ENCODE assay signal across 25 cellular contexts in the genomic region with DNA sequence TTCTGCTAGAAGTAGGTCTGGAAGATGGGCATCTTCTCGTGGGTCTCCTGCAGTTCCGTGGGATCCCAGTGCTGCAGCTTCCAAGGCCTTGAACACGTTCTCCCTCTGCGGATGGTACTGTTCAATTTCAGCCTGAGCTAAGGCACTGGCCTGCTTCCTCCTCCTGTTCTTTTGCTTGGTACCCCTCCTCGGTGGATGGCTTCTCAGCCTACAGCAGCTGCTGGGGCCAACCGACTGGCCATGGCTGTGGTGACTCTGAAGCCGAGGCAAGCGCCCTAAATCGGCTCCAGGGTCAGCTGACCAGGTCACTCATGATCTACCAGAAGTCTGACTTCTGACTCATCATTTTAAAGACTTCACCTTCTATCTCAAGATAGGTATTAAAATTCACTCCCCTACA.
DNase-seq lines count a peak whose midpoint lies in the region; ATAC-seq, FAIRE-seq and TF ChIP-seq lines count a peak whose summit lies in the region.
"Had no signal": no experiment of that assay in that cellular context is flagged by ENCODE, and none has a peak within 500 bp of the region (broad histone marks: within the 10 kb centered on the region; RNA-seq: fewer than 3 reads in every experiment).

No MANE protein-coding gene starts in this region.

- 0 out of 4 replicates have a peak, but pooled peaks cover 0 to 3% of the 10 kb centered on the region in 2 experiments for H3K4me1 Mint-ChIP-seq in H9
- no peaks in the 10 kb centered on the region for H3K4me1 Mint-ChIP-seq in progenitor cell of endocrine pancreas (ENCODE audit: low read depth)
- H3K4me1 Mint-ChIP-seq in activated CD4-positive, alpha-beta T cell treated with anti-CD3 and anti-CD28 coated beads, Interleukin-2, amount 10 ng/mL, durations not matched to agents 24 days and 14 days = no peaks in the 10 kb centered on the region
- H3K4me1 Mint-ChIP-seq: CD14-positive monocyte; CD4-positive, alpha-beta memory T cell; CD4-positive, CD25-positive, alpha-beta regulatory T cell; CD8-positive, alpha-beta memory T cell had no signal

- H2BK15ac ChIP-seq in H9 (ENCODE audit: low read depth, low read length) = no peak overlapping the region

- no peak overlapping the region for H2BK5ac ChIP-seq in H9 (ENCODE audit: insufficient read length, low read length)

- no peak for FAIRE-seq in K562 (lab: Jason Lieb, UNC)
- FAIRE-seq: A204.1, G401.6, GM12891, GM19239 had no signal

- ATAC-seq in K562 = no peak; the same call in 2 of the 3 replicates
- ATAC-seq in GM21737 (IDR thresholded peaks at IDR 0.05; ENCODE audit: unreplicated experiment) = no peak

- no peak overlapping the region for H4K91ac ChIP-seq in H9 (ENCODE audit: insufficient read length, low read depth, low read length)

- H3K27ac Mint-ChIP-seq in H9 = peak overlapping the region in 2 of 3 experiments; percentile 85 to 91; a peak in 2 of 7 replicates
- peak overlapping the region; percentile 85 for H3K27ac Mint-ChIP-seq in progenitor cell of endocrine pancreas
- H3K27ac Mint-ChIP-seq in activated CD4-positive, alpha-beta T cell treated with anti-CD3 and anti-CD28 coated beads, Interleukin-2, amount 10 ng/mL, durations not matched to agents 24 days and 14 days = no peak overlapping the region
- H3K27ac Mint-ChIP-seq: CD14-positive monocyte; CD4-positive, CD25-positive, alpha-beta regulatory T cell; CD8-positive, alpha-beta memory T cell had no signal

- no peak for TF ChIP-seq RAD21 in K562 (CRISPR knock-in tag; conservative IDR thresholded peaks at IDR 0.05 in 1 of 2, IDR thresholded peaks at IDR 0.05 in 1 of 2)

- H3K56ac ChIP-seq in H9 (ENCODE audit: insufficient read length, low read depth, low read length) = no peak overlapping the region

- TF ChIP-seq POLR2A in K562 (conservative IDR thresholded peaks at IDR 0.05) = no peak

- H3K79me2 ChIP-seq in H9 (ENCODE audit: insufficient read depth, low read length) (no peaks in the 10 kb centered on the region), K562 (ENCODE audit: control insufficient read depth, insufficient read depth, low read length) (no peaks in the 10 kb centered on the region), smooth muscle cell (ENCODE audit: low read depth) (no peaks in the 10 kb centered on the region)

- H3K27me3 Mint-ChIP-seq in H9 (ENCODE audit: low read depth) (no peaks in the 10 kb centered on the region), progenitor cell of endocrine pancreas (no peaks in the 10 kb centered on the region)
- no peaks in the 10 kb centered on the region for H3K27me3 Mint-ChIP-seq in activated CD4-positive, alpha-beta T cell treated with anti-CD3 and anti-CD28 coated beads, Interleukin-2, amount 10 ng/mL, durations not matched to agents 24 days and 14 days
- H3K27me3 Mint-ChIP-seq: CD4-positive, alpha-beta memory T cell; CD4-positive, CD25-positive, alpha-beta regulatory T cell; CD8-positive, alpha-beta memory T cell had no signal

- no peak overlapping the region for H2BK120ac ChIP-seq in H9 (ENCODE audit: low read depth, low read length, poor library complexity, severe bottlenecking)

- H3K14ac ChIP-seq in H9 (ENCODE audit: insufficient read depth, low read length) = no peak overlapping the region

- H4K8ac ChIP-seq in H9 (replicated peaks; ENCODE audit: insufficient read length, low read depth, low read length) = no peak overlapping the region

- CTCF ChIA-PET in K562 (lab: Yijun Ruan, JAX; ENCODE audit: low intra/inter-chr PET ratio) = no interaction called here

- H4K20me1 ChIP-seq in H9 (ENCODE audit: control insufficient read depth, insufficient read depth, insufficient read length) = no peaks in the 10 kb centered on the region
- no peaks in the 10 kb centered on the region for H4K20me1 ChIP-seq in K562 (replicated peaks; ENCODE audit: control insufficient read depth, insufficient read depth, low read length)
- no peaks in the 10 kb centered on the region for H4K20me1 ChIP-seq in smooth muscle cell (ENCODE audit: low read depth)
- H4K20me1 ChIP-seq: BLaER1 had no signal

- H3K9ac ChIP-seq in H9 (ENCODE audit: extremely low read depth, insufficient read length, low read length) = no peak overlapping the region
- no peak overlapping the region for H3K9ac ChIP-seq in K562 (ENCODE audit: insufficient read depth in 1 of 2, low read depth in 2 of 2, low read length in 2 of 2)
- H3K9ac ChIP-seq in smooth muscle cell (ENCODE audit: low read depth) = no peak overlapping the region
- H3K9ac ChIP-seq: BLaER1 had no signal

- H3T11ph ChIP-seq in H9 (ENCODE audit: low read length) = no peak overlapping the region

- no peak overlapping the region for H2BK12ac ChIP-seq in H9 (ENCODE audit: insufficient read length, low read depth, low read length)

- intact Hi-C loops in K562 (cut with micrococcal nuclease) = no loop called here
- intact Hi-C loops in activated CD4-positive, alpha-beta T cell treated with anti-CD3 and anti-CD28 coated beads, Interleukin-2, amount 10 ng/mL, durations not matched to agents 24 days and 14 days (cut with micrococcal nuclease) = no loop called here

- no peak for TF ChIP-seq EP300 in K562 (IDR thresholded peaks at IDR 0.05; ENCODE audit: low read length)

- H3K23ac ChIP-seq in H9 (ENCODE audit: insufficient read length, low read depth, low read length) = no peak overlapping the region

- H3K4me3 Mint-ChIP-seq in H9 = no peak overlapping the region
- H3K4me3 Mint-ChIP-seq in progenitor cell of endocrine pancreas (ENCODE audit: low read depth) = no peak overlapping the region
- H3K4me3 Mint-ChIP-seq in activated CD4-positive, alpha-beta T cell treated with anti-CD3 and anti-CD28 coated beads, Interleukin-2, amount 10 ng/mL, durations not matched to agents 24 days and 14 days = no peak overlapping the region
- H3K4me3 Mint-ChIP-seq: CD14-positive monocyte; CD4-positive, CD25-positive, alpha-beta regulatory T cell; CD8-positive, alpha-beta memory T cell had no signal

- no peak overlapping the region for H3K18ac ChIP-seq in H9 (ENCODE audit: insufficient read length, low read depth, low read length)

- H3K27me3 ChIP-seq in H9 (ENCODE audit: insufficient read depth, low read length) = no peaks in the 10 kb centered on the region
- H3K27me3 ChIP-seq in K562 (ENCODE audit: control insufficient read depth in 2 of 2, insufficient read depth in 2 of 2, low read length in 2 of 2) = no peaks in the 10 kb centered on the region
- H3K27me3 ChIP-seq in smooth muscle cell (ENCODE audit: low read depth) = no peaks in the 10 kb centered on the region
- H3K27me3 ChIP-seq: BE2C, BLaER1 had no signal

- H3K36me3 Mint-ChIP-seq in H9 (ENCODE audit: insufficient read depth in 1 of 3, low read depth in 3 of 3) = peaks cover 0 to 2% (median 0%) of the 10 kb centered on the region in 3 experiments; a peak in 1 of 7 replicates
- H3K36me3 Mint-ChIP-seq in progenitor cell of endocrine pancreas (ENCODE audit: insufficient read depth) = peaks cover 11% of the 10 kb centered on the region
- H3K36me3 Mint-ChIP-seq in activated CD4-positive, alpha-beta T cell treated with anti-CD3 and anti-CD28 coated beads, Interleukin-2, amount 10 ng/mL, durations not matched to agents 24 days and 14 days (ENCODE audit: low read depth) = peaks cover 11% of the 10 kb centered on the region

- no TSS peak for BruUV-seq in K562 (replicated peaks; lab: Mats Ljungman, UMichigan)

- H3K9me3 Mint-ChIP-seq in H9 (no peaks in the 10 kb centered on the region), progenitor cell of endocrine pancreas (ENCODE audit: low read depth) (no peaks in the 10 kb centered on the region)
- no peaks in the 10 kb centered on the region for H3K9me3 Mint-ChIP-seq in activated CD4-positive, alpha-beta T cell treated with anti-CD3 and anti-CD28 coated beads, Interleukin-2, amount 10 ng/mL, durations not matched to agents 24 days and 14 days
- H3K9me3 Mint-ChIP-seq: CD14-positive monocyte; CD4-positive, alpha-beta memory T cell; CD8-positive, alpha-beta memory T cell had no signal

- no peak overlapping the region for H3K4ac ChIP-seq in H9 (ENCODE audit: low read depth, low read length)

- H3K79me1 ChIP-seq in H9 (ENCODE audit: insufficient read depth, low read depth, low read length, poor library complexity, severe bottlenecking) = no peaks in the 10 kb centered on the region

- H3K4me3 ChIP-seq in K562 = no peak overlapping the region
- H3K4me3 ChIP-seq in smooth muscle cell = no peak overlapping the region
- H3K4me3 ChIP-seq: BLaER1 had no signal

- WGBS in H9 (ENCODE audit: extremely low coverage, insufficient read length, low lambda C conversion rate) = no CpG with 5 or more reads among the region's 9 CpGs
- WGBS in K562 (ENCODE audit: insufficient coverage, low coverage, missing lambda C conversion rate) = 84% methylated on average over 9 of the region's 9 CpGs
- 97% methylated on average over 9 of the region's 9 CpGs for whole genome bisulfite sequencing in smooth muscle cell (ENCODE audit: low lambda C conversion rate)

- no peak overlapping the region for H4K5ac ChIP-seq in H9 (ENCODE audit: insufficient read length, low read depth, low read length)

- DNase-seq in H9 (no peak), K562 (ENCODE audit: extremely low read depth in 1 of 4, low spot score in 3 of 4) (peak in 1 of 4 experiments; percentile 14), progenitor cell of endocrine pancreas (ENCODE audit: low spot score, unreplicated experiment) (no peak), smooth muscle cell (lab: John Stamatoyannopoulos, UW; ENCODE audit: unreplicated experiment) (no peak)
- DNase-seq in activated CD4-positive, alpha-beta T cell treated with anti-CD3 and anti-CD28 coated beads, Interleukin-2, amount 10 ng/mL, durations not matched to agents 24 days and 14 days = no peak
- DNase-seq: 8988T; ACHN; BE2C; C1 segment of cervical spinal cord; CD4-positive, alpha-beta memory T cell; CD4-positive, CD25-positive, alpha-beta regulatory T cell; CD8-positive, alpha-beta memory T cell; COR-L47; DMS 273 treated with DMSO at 0.1 percent for 48 hours; DMS153; DMS53; DMS79 treated with DMSO at 0.1 percent for 48 hours; GF-D8 had no signal

- H3K4me2 ChIP-seq in H9 (ENCODE audit: insufficient read depth, insufficient read length, low read length) (no peak overlapping the region), K562 (ENCODE audit: insufficient read depth, low read length) (no peak overlapping the region), smooth muscle cell (no peak overlapping the region)
- H3K4me2 ChIP-seq: BLaER1 had no signal

- no peaks in the 10 kb centered on the region for H3K23me2 ChIP-seq in H9 (ENCODE audit: insufficient read length, low read depth, low read length, poor library complexity, severe bottlenecking)

- TF ChIP-seq CTCF in H9 (conservative IDR thresholded peaks at IDR 0.05) (no peak), K562 (IDR thresholded peaks at IDR 0.05 in 2 of 3, conservative IDR thresholded peaks at IDR 0.05 in 1 of 3; ENCODE audit: insufficient read depth in 2 of 3, low read depth in 1 of 3, low read length in 3 of 3) (no peak), progenitor cell of endocrine pancreas (IDR thresholded peaks at IDR 0.05; ENCODE audit: unreplicated experiment) (no peak), smooth muscle cell (IDR thresholded peaks at IDR 0.05; ENCODE audit: borderline replicate concordance, insufficient read depth, poor library complexity, severe bottlenecking) (no peak)

- H3K9me1 ChIP-seq in K562 (ENCODE audit: control insufficient read depth, insufficient read depth, low read length) = no peaks in the 10 kb centered on the region

- peaks cover 62% of the 10 kb centered on the region for H3K36me3 ChIP-seq in K562 (ENCODE audit: control insufficient read depth, insufficient read depth, low read length)
- H3K36me3 ChIP-seq in smooth muscle cell (ENCODE audit: low read depth) = peaks cover 13% of the 10 kb centered on the region
- H3K36me3 ChIP-seq: BE2C had no signal

- H3F3A ChIP-seq in smooth muscle cell (ENCODE audit: low read depth) = no peaks in the 10 kb centered on the region

- no peak overlapping the region for H2AK5ac ChIP-seq in H9 (ENCODE audit: insufficient read length, low read length)

- H2AFZ ChIP-seq in H9 (ENCODE audit: low read length) (no peak overlapping the region), K562 (ENCODE audit: low read depth, low read length) (no peak overlapping the region), smooth muscle cell (ENCODE audit: low read depth) (no peak overlapping the region)

- H3K27ac ChIP-seq in H9 (ENCODE audit: insufficient read length, low read depth, low read length) = no peak overlapping the region
- no peak overlapping the region for H3K27ac ChIP-seq in K562 (ENCODE audit: extremely low read depth, low read depth, low read length)
- no peak overlapping the region for H3K27ac ChIP-seq in smooth muscle cell (ENCODE audit: low read depth)
- H3K27ac ChIP-seq: BLaER1 had no signal

- in situ Hi-C loops in K562 (cut with MboI) = no loop called here

- H2BK20ac ChIP-seq in H9 (ENCODE audit: low read depth, low read length, poor library complexity, severe bottlenecking) = no peak overlapping the region

- no peaks in the 10 kb centered on the region for H3K4me1 ChIP-seq in H9 (ENCODE audit: insufficient read depth, low read length)
- H3K4me1 ChIP-seq in K562 (replicated peaks in 1 of 2; ENCODE audit: control insufficient read depth in 2 of 2, insufficient read depth in 2 of 2, low read length in 2 of 2) = no peaks in the 10 kb centered on the region; a peak in 1 of 5 replicates
- no peaks in the 10 kb centered on the region for H3K4me1 ChIP-seq in smooth muscle cell (ENCODE audit: low read depth)
- H3K4me1 ChIP-seq: BE2C, BLaER1 had no signal

- H3K9me3 ChIP-seq in H9 (ENCODE audit: control insufficient read depth, low read depth, low read length) (no peaks in the 10 kb centered on the region), K562 (replicated peaks; ENCODE audit: control insufficient read depth, insufficient read depth, low read depth, low read length) (no peaks in the 10 kb centered on the region), smooth muscle cell (replicated peaks; ENCODE audit: low read depth) (no peaks in the 10 kb centered on the region)
- H3K9me3 ChIP-seq: BE2C, BLaER1 had no signal

- POLR2A ChIA-PET in K562 (lab: Yijun Ruan, JAX) = interaction anchor here (1.0 to 3.1 kb wide), 2 partner anchors 11 to 166 kb away, joined by 3 to 11 read pairs; no protein-coding TSS in a partner anchor
